Comparison of ENCODE assay signal across 8 cellular contexts in genomic region chr6:43052225-43052841, GRCh38. TPM values are rescaled to one million over a fixed set of nuclear protein-coding genes. Genes with fewer than 3 reads are reported as not detected.
DNase-seq lines count a peak whose midpoint lies in the region; TF ChIP-seq lines count a peak whose summit lies in the region.

No MANE protein-coding gene starts in this region.

- no peak for TF ChIP-seq EP300 in sigmoid colon (IDR thresholded peaks at IDR 0.05)

- H3K9me3 ChIP-seq in SJSA1 (replicated peaks) (no peaks in the 10 kb centered on the region), fibroblast of lung (ENCODE audit: control insufficient read depth, insufficient read depth, low read depth, low read length) (no peaks in the 10 kb centered on the region), sigmoid colon (no peaks in the 10 kb centered on the region)

- no peak overlapping the region for H3K9ac ChIP-seq in fibroblast of lung (ENCODE audit: insufficient read depth, low read length)

- intact Hi-C loops in sigmoid colon (cut with DNase I): loop anchor here (2.0 to 5.0 kb wide), 2 partner anchors 32 to 90 kb away; partner anchors contain the start of gene RRP36

- H3K4me3 ChIP-seq in GM06990 (replicated peaks; ENCODE audit: low read depth, low read length) (peak overlapping the region; percentile 94), SJSA1 (peak overlapping the region; percentile 57), fibroblast of lung (replicated peaks in 1 of 4; ENCODE audit: control extremely low read depth in 1 of 4, insufficient read depth in 1 of 4, low read depth in 3 of 4, low read length in 4 of 4) (peak overlapping the region in 3 of 4 experiments; percentile 66 to 85 (median 72)), sigmoid colon (no peak overlapping the region)

- H3K4me1 ChIP-seq in SJSA1 (replicated peaks) (peaks cover 18% of the 10 kb centered on the region), fibroblast of lung (ENCODE audit: control insufficient read depth, extremely low read depth, insufficient read depth, low read length) (peaks cover 5% of the 10 kb centered on the region), sigmoid colon (peaks cover 0 to 17% (median 11%) of the 10 kb centered on the region in 4 donors)

- no peak overlapping the region for H3K4me2 ChIP-seq in fibroblast of lung (ENCODE audit: extremely low read depth, insufficient read depth, low read length)

- 90 to 95% methylated on average over 19 of the region's 19 CpGs for WGBS in sigmoid colon, 2 donors

- H3K27me3 ChIP-seq in GM06990 (replicated peaks; ENCODE audit: control insufficient read depth, insufficient read depth, low read length) (no peaks in the 10 kb centered on the region), SJSA1 (replicated peaks) (no peaks in the 10 kb centered on the region), fibroblast of lung (ENCODE audit: control insufficient read depth, insufficient read depth, low read length) (no peaks in the 10 kb centered on the region), sigmoid colon (no peaks in the 10 kb centered on the region)

- no peaks in the 10 kb centered on the region for H4K20me1 ChIP-seq in fibroblast of lung (ENCODE audit: control insufficient read depth, extremely low read depth, insufficient read depth, low read length)

- no peak overlapping the region for H3K27ac ChIP-seq in SJSA1
- no peak overlapping the region for H3K27ac ChIP-seq in fibroblast of lung (ENCODE audit: insufficient read depth, low read length)
- H3K27ac ChIP-seq in sigmoid colon: peak overlapping the region; percentile 92 to 95 (median 94)
- no peak overlapping the region for H3K27ac ChIP-seq in caudate nucleus (ENCODE audit: low read depth, low read length)

- no peak overlapping the region for H2AFZ ChIP-seq in fibroblast of lung (ENCODE audit: low read length)

- TF ChIP-seq CTCF in GM06990 (IDR thresholded peaks at IDR 0.05; ENCODE audit: insufficient read depth, low read length, poor library complexity, severe bottlenecking): no peak
- no peak for TF ChIP-seq CTCF in fibroblast of lung (conservative IDR thresholded peaks at IDR 0.05 in 1 of 2, IDR thresholded peaks at IDR 0.05 in 1 of 2; ENCODE audit: low read depth in 1 of 2, low read length in 2 of 2)
- TF ChIP-seq CTCF in sigmoid colon (IDR thresholded peaks at IDR 0.05): no peak

- no peak for TF ChIP-seq POLR2A in sigmoid colon (IDR thresholded peaks at IDR 0.05)

- H3K79me2 ChIP-seq in fibroblast of lung (ENCODE audit: control insufficient read depth, insufficient read depth, low read length): peaks cover 17% of the 10 kb centered on the region

- DNase-seq in GM06990 (ENCODE audit: extremely low read depth, insufficient read length) (no peak), SJSA1 (ENCODE audit: low read depth in 1 of 2, low spot score in 2 of 2) (no peak), fibroblast of lung (ENCODE audit: low read depth in 2 of 2) (no peak), sigmoid colon (no peak), caudate nucleus (lab: John Stamatoyannopoulos, UW) (no peak), H4 (ENCODE audit: low spot score) (no peak), OCI-M2 (lab: John Stamatoyannopoulos, UW; ENCODE audit: unreplicated experiment) (no peak), NCI-H1436 treated with DMSO at 0.1 percent for 48 hours (lab: John Stamatoyannopoulos, UW) (no peak)

- H3K36me3 ChIP-seq in GM06990 (ENCODE audit: control insufficient read depth, insufficient read depth, low read length) (peaks cover 22% of the 10 kb centered on the region), SJSA1 (peaks cover 68% of the 10 kb centered on the region), fibroblast of lung (ENCODE audit: control insufficient read depth, insufficient read depth, low read length) (peaks cover 18% of the 10 kb centered on the region), sigmoid colon (peaks cover 3 to 52% (median 12%) of the 10 kb centered on the region in 4 donors)

RNA-seq across cellular contexts. Expression of gene CUL7, which starts 1.3 kb away (rescaled TPM):
- 13.7 and 18.8 TPM in 2 replicates for total RNA-seq in SJSA1 (2014; rRNA removed; shearing (Covaris generic))
- total RNA-seq in fibroblast of lung (30.3 and 60.3 TPM in 2 replicates), sigmoid colon (10 to 100 TPM; 10.3 to 14.4 (median 11.0) TPM)
- polyA plus RNA-seq in fibroblast of lung (19.7 and 21.4 TPM in 2 replicates), sigmoid colon (1 to 10 TPM; 3.0 to 6.9 (median 3.2) TPM)
- polyA plus RNA-seq in fibroblast of lung (2012): 25.5 and 28.5 TPM in 2 replicates
- polyA minus RNA-seq in fibroblast of lung (ENCODE audit: low replicate concordance): 88.4 and 136 TPM in 2 replicates
- 12.8 and 13.2 TPM in 2 replicates for total RNA-seq in H4 (2014; rRNA removed; shearing (Covaris generic))

RNA-seq across cellular contexts. Expression of gene MRPL2, which starts 6.9 kb away (rescaled TPM):
- 24.6 and 34.3 TPM in 2 replicates for total RNA-seq in SJSA1 (2014; rRNA removed; shearing (Covaris generic))
- total RNA-seq in fibroblast of lung (13.9 and 18.2 TPM in 2 replicates), sigmoid colon (10 to 100 TPM; 14.1 to 25.7 (median 18.3) TPM)
- polyA plus RNA-seq in fibroblast of lung (20.3 and 23.1 TPM in 2 replicates), sigmoid colon (10 to 100 TPM; 65.9 to 70.2 (median 68.5) TPM)
- 49.9 and 65.2 TPM in 2 replicates for polyA plus RNA-seq in fibroblast of lung (2012)
- 7.3 and 30.4 TPM in 2 replicates for polyA minus RNA-seq in fibroblast of lung (ENCODE audit: low replicate concordance)
- 53.7 and 63.2 TPM in 2 replicates for total RNA-seq in H4 (2014; rRNA removed; shearing (Covaris generic))

RNA-seq across cellular contexts. Expression of gene KLC4, which starts 7.1 kb away (rescaled TPM):
- total RNA-seq in SJSA1 (2014; rRNA removed; shearing (Covaris generic)): 9.7 and 10.5 TPM in 2 replicates
- total RNA-seq in fibroblast of lung (19.0 and 22.5 TPM in 2 replicates), sigmoid colon (10 to 100 TPM; 23.2 to 44.9 (median 34.6) TPM)
- polyA plus RNA-seq in fibroblast of lung (5.7 and 7.2 TPM in 2 replicates), sigmoid colon (100 to 1,000 TPM in 1 of 3 donors, 10 to 100 TPM in 2; 58.4 to 116 (median 84.1) TPM)
- 6.3 and 7.3 TPM in 2 replicates for polyA plus RNA-seq in fibroblast of lung (2012)
- 16.2 and 33.9 TPM in 2 replicates for polyA minus RNA-seq in fibroblast of lung (ENCODE audit: low replicate concordance)
- total RNA-seq in H4 (2014; rRNA removed; shearing (Covaris generic)): 11.6 and 21.7 TPM in 2 replicates

RNA-seq across cellular contexts. Expression of gene PTK7, which starts 23.8 kb away (rescaled TPM):
- total RNA-seq in SJSA1 (2014; rRNA removed; shearing (Covaris generic)): 60.6 and 87.0 TPM in 2 replicates
- total RNA-seq in fibroblast of lung (145 and 159 TPM in 2 replicates), sigmoid colon (1 to 10 TPM; 4.8 to 9.7 (median 7.7) TPM)
- polyA plus RNA-seq in fibroblast of lung (51.9 and 149 TPM in 2 replicates), sigmoid colon (10 to 100 TPM in 1 of 3 donors, 1 to 10 TPM in 2; 1.2 to 15.6 (median 1.8) TPM)
- 56.7 and 156 TPM in 2 replicates for polyA plus RNA-seq in fibroblast of lung (2012)
- 103 and 333 TPM in 2 replicates for polyA minus RNA-seq in fibroblast of lung (ENCODE audit: low replicate concordance)
- total RNA-seq in H4 (2014; rRNA removed; shearing (Covaris generic)): 46.0 and 57.7 TPM in 2 replicates

RNA-seq across cellular contexts. Expression of gene RRP36, which starts 30.9 kb away (rescaled TPM):
- total RNA-seq in SJSA1 (2014; rRNA removed; shearing (Covaris generic)): 143 and 184 TPM in 2 replicates
- total RNA-seq in fibroblast of lung (72.4 and 73.0 TPM in 2 replicates), sigmoid colon (10 to 100 TPM; 40.5 to 46.6 (median 43.3) TPM)
- polyA plus RNA-seq in fibroblast of lung (88.0 and 110 TPM in 2 replicates), sigmoid colon (10 to 100 TPM; 24.6 to 50.8 (median 27.3) TPM)
- polyA plus RNA-seq in fibroblast of lung (2012): 86.4 and 113 TPM in 2 replicates
- polyA minus RNA-seq in fibroblast of lung (ENCODE audit: low replicate concordance): 20.4 and 32.4 TPM in 2 replicates
- total RNA-seq in H4 (2014; rRNA removed; shearing (Covaris generic)): 204 and 205 TPM in 2 replicates

Comparison
In these comparisons a context has a peak if more than half of its experiments do, and no peak if none do; other contexts are left out.
1. H3K4me3 ChIP-seq: peak in GM06990 (single experiment), SJSA1 (single experiment) and fibroblast of lung (3 of 4); none in sigmoid colon (0 of 4).
2. H3K27ac ChIP-seq: peak in sigmoid colon (4 of 4); none in SJSA1 (single experiment), fibroblast of lung (single experiment) and caudate nucleus (single experiment).